ENCODE assay signal across 1 cellular context in genomic region chr19:8451377-8451776, GRCh38.
TF ChIP-seq lines count a peak whose summit lies in the region.

No MANE protein-coding gene starts in this region.

TF ChIP-seq in IMR-90, 13 proteins besides CTCF, POLR2A, EP300 and RAD21:
- TF ChIP-seq RFX5 (IDR thresholded peaks at IDR 0.05; ENCODE audit: low read depth, low read length), result no peak
- no peak for TF ChIP-seq MXI1 (IDR thresholded peaks at IDR 0.05; ENCODE audit: borderline replicate concordance, low read depth, low read length)
- TF ChIP-seq RCOR1 (IDR thresholded peaks at IDR 0.05; ENCODE audit: insufficient replicate concordance, low read length), result no peak
- no peak for TF ChIP-seq CEBPB (IDR thresholded peaks at IDR 0.05; ENCODE audit: low read depth, low read length)
